16 cellular contexts compared by ENCODE assay signal in the genomic region with DNA sequence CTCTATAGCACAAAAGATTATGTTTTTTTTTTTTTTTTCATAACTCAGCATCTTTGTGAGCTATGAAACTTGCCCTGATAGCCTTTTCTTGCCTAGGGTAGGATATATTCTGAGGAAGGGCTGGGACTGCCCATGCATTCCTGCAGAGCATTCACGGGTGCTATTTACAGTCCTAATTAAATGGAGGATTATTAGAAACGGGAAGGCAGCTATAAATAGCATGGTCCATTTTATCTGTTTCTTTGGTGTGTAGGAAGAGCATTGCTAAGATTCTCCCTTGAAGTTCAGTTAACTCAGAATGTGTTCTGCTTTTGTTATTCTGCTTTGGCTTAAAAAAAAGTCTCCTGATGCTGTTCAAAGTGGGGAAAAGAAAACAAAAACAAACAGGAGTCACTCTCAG.
A peak's percentile ranks its signal among the peaks of the same experiment; 100 is the strongest.
DNase-seq lines count a peak whose midpoint lies in the region; ATAC-seq and TF ChIP-seq lines count a peak whose summit lies in the region.
"Had no signal": no experiment of that assay in that cellular context is flagged by ENCODE, and none has a peak within 500 bp of the region (broad histone marks: within the 10 kb centered on the region; RNA-seq: fewer than 3 reads in every experiment).

No MANE protein-coding gene starts in this region.

- H3K4me1 ChIP-seq in cardiac muscle cell (ENCODE audit: low read depth): peaks cover 30% of the 10 kb centered on the region
- peaks cover 15% of the 10 kb centered on the region for H3K4me1 ChIP-seq in mesodermal cell (ENCODE audit: control insufficient read depth, insufficient read depth, low read length, poor library complexity, severe bottlenecking)

- WGBS in mesodermal cell (ENCODE audit: insufficient coverage in 2 of 2), 2 experiments: 36 to 100% methylated on average over 1 to 2 of the region's 2 CpGs

- ATAC-seq in Right ventricle myocardium inferior (no peak), GM21619 (IDR thresholded peaks at IDR 0.05; ENCODE audit: unreplicated experiment) (no peak)
- ATAC-seq: GM12878 had no signal

- H3K9me3 ChIP-seq in cardiac muscle cell (ENCODE audit: low read depth) (no peaks in the 10 kb centered on the region), mesodermal cell (ENCODE audit: control insufficient read depth, low read length) (no peaks in the 10 kb centered on the region)
- H3K9me3 ChIP-seq: BLaER1, Caco-2 had no signal

- H3K4me3 ChIP-seq in cardiac muscle cell (no peak overlapping the region), mesodermal cell (ENCODE audit: extremely low read depth, insufficient read depth, low read length, poor library complexity, severe bottlenecking) (no peak overlapping the region), retinal pigment epithelial cell (ENCODE audit: low read length) (no peak overlapping the region)
- H3K4me3 ChIP-seq: BLaER1, GM12878, GM23338 had no signal

- TF ChIP-seq CTCF in cardiac muscle cell (IDR thresholded peaks at IDR 0.05; ENCODE audit: low read depth, low read length): no peak
- TF ChIP-seq CTCF in retinal pigment epithelial cell (conservative IDR thresholded peaks at IDR 0.05; ENCODE audit: low read depth, low read length): no peak

- H3K27ac ChIP-seq in cardiac muscle cell: peak overlapping the region; percentile 34
- peak overlapping the region; percentile 54 for H3K27ac ChIP-seq in mesodermal cell (ENCODE audit: low read depth, low read length, severe bottlenecking)
- H3K27ac ChIP-seq: 22Rv1, BLaER1, HL-60 had no signal

- intact Hi-C loops in Right ventricle myocardium inferior (cut with DNase I): no loop called here

- no peaks in the 10 kb centered on the region for H3K36me3 ChIP-seq in cardiac muscle cell
- no peaks in the 10 kb centered on the region for H3K36me3 ChIP-seq in mesodermal cell (ENCODE audit: control insufficient read depth, insufficient read depth, low read length)
- H3K36me3 ChIP-seq: BLaER1 had no signal

- H3K27me3 ChIP-seq in cardiac muscle cell: no peaks in the 10 kb centered on the region
- H3K27me3 ChIP-seq: BLaER1 had no signal

- peak in 1 of 2 donors; percentile 17 for DNase-seq in cardiac muscle cell (ENCODE audit: low read depth in 1 of 2, low spot score in 1 of 2)
- no peak for DNase-seq in Right ventricle myocardium inferior (ENCODE audit: missing footprints)
- DNase-seq in retinal pigment epithelial cell (ENCODE audit: low read depth): peak; percentile 55
- no peak for DNase-seq in stimulated activated CD4-positive, alpha-beta T cell treated with anti-CD3 and anti-CD28 coated beads, Interleukin-2, amount 100 ng/mL, for 24 hours
- no peak for DNase-seq in Kasumi-1 (lab: John Stamatoyannopoulos, UW)
- DNase-seq: Caco-2; CD8-positive, alpha-beta memory T cell; DMS53; H7 had no signal
